Comparison of ENCODE assay signal across 23 cellular contexts in the genomic region with DNA sequence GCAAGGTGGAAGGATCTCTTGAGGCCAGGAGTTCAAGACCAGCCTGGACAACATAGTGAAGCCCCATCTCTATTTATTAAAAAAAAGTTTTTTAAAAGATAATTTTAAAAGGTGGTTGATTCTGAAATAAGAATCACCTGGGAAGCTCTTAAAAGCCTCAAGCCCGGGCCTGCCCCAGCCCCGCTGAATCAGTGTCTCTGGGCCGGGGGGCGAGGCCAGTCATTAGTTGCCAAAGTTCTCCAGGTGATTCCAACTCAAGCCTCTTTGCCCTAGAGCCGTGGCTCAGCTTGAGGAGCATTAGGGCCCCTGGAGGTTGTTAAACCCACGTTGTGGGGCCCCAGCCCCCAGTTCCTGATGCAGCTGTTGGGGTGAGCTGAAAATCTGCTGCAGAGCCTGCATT. TPM values are rescaled to one million over a fixed set of nuclear protein-coding genes. Genes with fewer than 3 reads are reported as not detected.
"Had no signal": no experiment of that assay in that cellular context is flagged by ENCODE, and none has a peak within 500 bp of the region (broad histone marks: within the 10 kb centered on the region; RNA-seq: fewer than 3 reads in every experiment).

No MANE protein-coding gene starts in this region.

- H3K4me2 ChIP-seq: KMS-11, SK-N-SH had no signal

- H3K9ac ChIP-seq: KMS-11, SK-N-SH had no signal

- H3K4me3 ChIP-seq: K562 had no signal

- DNase-seq: Kasumi-1, MV-4-11, NCI-H1048, NCI-H1105, NCI-H1417, NCI-H1436 treated with DMSO at 0.1 percent for 48 hours, NCI-H187, NCI-H2029, NCI-H2081 treated with DMSO at 0.1 percent for 48 hours, NCI-H2171, NCI-H226, NCI-H446, NCI-H510A, NCI-H524 treated with DMSO at 0.1 percent for 48 hours, NCI-H69, NCI-H774, RPMI8226, SHP77, SK-N-SH had no signal

- H3K4me3 Mint-ChIP-seq: IgD-negative memory B cell had no signal

- H3K27ac Mint-ChIP-seq: IgD-negative memory B cell had no signal

- H3K27ac ChIP-seq: HL-60, KMS-11 had no signal

RNA-seq across cellular contexts. Expression of a gene that starts 24.6 kb away (rescaled TPM):
- total RNA-seq: K562 had no signal
- polyA plus RNA-seq: IgD-negative memory B cell had no signal
